ENCODE assay signal across 1 cellular context in the genomic region with DNA sequence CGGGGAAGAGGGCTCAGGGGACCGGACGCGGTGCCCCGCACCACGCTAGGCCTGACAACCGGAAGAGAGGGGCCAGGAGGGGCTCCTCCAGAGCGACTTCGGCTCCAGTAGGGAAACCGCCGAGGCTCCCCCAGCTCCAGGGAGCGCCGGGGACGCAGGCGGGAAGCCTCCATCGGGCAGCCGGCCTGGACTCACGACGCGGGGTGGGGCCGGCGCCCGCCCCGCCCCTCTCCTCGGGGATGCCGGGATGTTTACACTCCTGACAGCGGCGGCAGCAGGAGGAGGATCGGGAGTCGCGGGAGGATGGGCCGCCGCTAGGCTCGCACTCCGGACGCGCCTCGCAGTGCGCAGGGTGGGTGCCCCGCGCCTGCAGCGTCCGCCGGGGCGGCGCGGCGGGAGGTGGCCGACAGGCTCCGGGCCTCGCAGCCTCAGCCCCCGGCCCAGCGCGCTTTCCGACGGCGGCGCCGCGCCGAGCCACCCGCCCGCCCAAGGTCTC.
TF ChIP-seq lines count a peak whose summit lies in the region.

A gene (plus strand): TSS at position 254 of the 496 bp plus-strand sequence. CDS start 75,583 bp downstream, outside the sequence.

TF ChIP-seq in SK-N-SH, 30 proteins besides CTCF, POLR2A, EP300 and RAD21 (continued from another document):
- TF ChIP-seq, protein P1, sequence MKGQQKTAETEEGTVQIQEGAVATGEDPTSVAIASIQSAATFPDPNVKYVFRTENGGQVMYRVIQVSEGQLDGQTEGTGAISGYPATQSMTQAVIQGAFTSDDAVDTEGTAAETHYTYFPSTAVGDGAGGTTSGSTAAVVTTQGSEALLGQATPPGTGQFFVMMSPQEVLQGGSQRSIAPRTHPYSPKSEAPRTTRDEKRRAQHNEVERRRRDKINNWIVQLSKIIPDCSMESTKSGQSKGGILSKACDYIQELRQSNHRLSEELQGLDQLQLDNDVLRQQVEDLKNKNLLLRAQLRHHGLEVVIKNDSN (IDR thresholded peaks at IDR 0.05; ENCODE audit: borderline replicate concordance, low read depth): no peak
- TF ChIP-seq, protein P2, sequence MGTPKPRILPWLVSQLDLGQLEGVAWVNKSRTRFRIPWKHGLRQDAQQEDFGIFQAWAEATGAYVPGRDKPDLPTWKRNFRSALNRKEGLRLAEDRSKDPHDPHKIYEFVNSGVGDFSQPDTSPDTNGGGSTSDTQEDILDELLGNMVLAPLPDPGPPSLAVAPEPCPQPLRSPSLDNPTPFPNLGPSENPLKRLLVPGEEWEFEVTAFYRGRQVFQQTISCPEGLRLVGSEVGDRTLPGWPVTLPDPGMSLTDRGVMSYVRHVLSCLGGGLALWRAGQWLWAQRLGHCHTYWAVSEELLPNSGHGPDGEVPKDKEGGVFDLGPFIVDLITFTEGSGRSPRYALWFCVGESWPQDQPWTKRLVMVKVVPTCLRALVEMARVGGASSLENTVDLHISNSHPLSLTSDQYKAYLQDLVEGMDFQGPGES (IDR thresholded peaks at IDR 0.05; ENCODE audit: low read depth, low read length): no peak
- TF ChIP-seq GATA2 (CRISPR knock-in tag; IDR thresholded peaks at IDR 0.05): no peak
- TF ChIP-seq, protein P3, sequence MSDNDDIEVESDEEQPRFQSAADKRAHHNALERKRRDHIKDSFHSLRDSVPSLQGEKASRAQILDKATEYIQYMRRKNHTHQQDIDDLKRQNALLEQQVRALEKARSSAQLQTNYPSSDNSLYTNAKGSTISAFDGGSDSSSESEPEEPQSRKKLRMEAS (IDR thresholded peaks at IDR 0.05; ENCODE audit: low read depth): peak; percentile 75
- TF ChIP-seq TEAD4 (IDR thresholded peaks at IDR 0.05; ENCODE audit: borderline replicate concordance, insufficient read depth): no peak
- no peak for TF ChIP-seq YY1 (IDR thresholded peaks at IDR 0.05; ENCODE audit: low read depth)
- TF ChIP-seq SMC3 (IDR thresholded peaks at IDR 0.05; ENCODE audit: low read depth, low read length): no peak
- TF ChIP-seq NRF1 (IDR thresholded peaks at IDR 0.05; ENCODE audit: low read depth, low read length): no peak
- no peak for TF ChIP-seq EZH2phosphoT487 (IDR thresholded peaks at IDR 0.05; ENCODE audit: borderline replicate concordance, low read depth)
- TF ChIP-seq JUND (IDR thresholded peaks at IDR 0.05): no peak; the same call in 1 of the 2 replicates
- TF ChIP-seq MEF2A (IDR thresholded peaks at IDR 0.05; ENCODE audit: borderline replicate concordance, low read depth): no peak
- TF ChIP-seq, protein P4, sequence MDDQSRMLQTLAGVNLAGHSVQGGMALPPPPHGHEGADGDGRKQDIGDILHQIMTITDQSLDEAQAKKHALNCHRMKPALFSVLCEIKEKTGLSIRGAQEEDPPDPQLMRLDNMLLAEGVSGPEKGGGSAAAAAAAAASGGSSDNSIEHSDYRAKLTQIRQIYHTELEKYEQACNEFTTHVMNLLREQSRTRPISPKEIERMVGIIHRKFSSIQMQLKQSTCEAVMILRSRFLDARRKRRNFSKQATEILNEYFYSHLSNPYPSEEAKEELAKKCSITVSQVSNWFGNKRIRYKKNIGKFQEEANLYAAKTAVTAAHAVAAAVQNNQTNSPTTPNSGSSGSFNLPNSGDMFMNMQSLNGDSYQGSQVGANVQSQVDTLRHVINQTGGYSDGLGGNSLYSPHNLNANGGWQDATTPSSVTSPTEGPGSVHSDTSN (IDR thresholded peaks at IDR 0.05): peak; percentile 40; the same call in 1 of the 2 replicates
- peak; percentile 70 for TF ChIP-seq MXI1 (IDR thresholded peaks at IDR 0.05; ENCODE audit: low read depth, low read length)
- no peak for TF ChIP-seq GABPA (IDR thresholded peaks at IDR 0.05; ENCODE audit: low read depth)
- TF ChIP-seq RFX5 (IDR thresholded peaks at IDR 0.05; ENCODE audit: low read length): no peak
- no peak for TF ChIP-seq FOXM1 (IDR thresholded peaks at IDR 0.05; ENCODE audit: low read depth)
- TF ChIP-seq, protein P5, sequence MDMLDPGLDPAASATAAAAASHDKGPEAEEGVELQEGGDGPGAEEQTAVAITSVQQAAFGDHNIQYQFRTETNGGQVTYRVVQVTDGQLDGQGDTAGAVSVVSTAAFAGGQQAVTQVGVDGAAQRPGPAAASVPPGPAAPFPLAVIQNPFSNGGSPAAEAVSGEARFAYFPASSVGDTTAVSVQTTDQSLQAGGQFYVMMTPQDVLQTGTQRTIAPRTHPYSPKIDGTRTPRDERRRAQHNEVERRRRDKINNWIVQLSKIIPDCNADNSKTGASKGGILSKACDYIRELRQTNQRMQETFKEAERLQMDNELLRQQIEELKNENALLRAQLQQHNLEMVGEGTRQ (IDR thresholded peaks at IDR 0.05; ENCODE audit: borderline replicate concordance, low read depth, low read length): no peak; the same call in 1 of the 2 replicates
- TF ChIP-seq TCF12 (IDR thresholded peaks at IDR 0.05): 0 out of 2 replicates have a peak, but pooled peaks have one; percentile 9
- peak; percentile 96; the same call in 1 of the 2 replicates for TF ChIP-seq SIN3A (IDR thresholded peaks at IDR 0.05; ENCODE audit: borderline replicate concordance, low read depth, low read length)
- peak; percentile 16; the same call in 1 of the 2 replicates for TF ChIP-seq RXRA (IDR thresholded peaks at IDR 0.05; ENCODE audit: borderline replicate concordance, low read depth)
- TF ChIP-seq, protein P6, sequence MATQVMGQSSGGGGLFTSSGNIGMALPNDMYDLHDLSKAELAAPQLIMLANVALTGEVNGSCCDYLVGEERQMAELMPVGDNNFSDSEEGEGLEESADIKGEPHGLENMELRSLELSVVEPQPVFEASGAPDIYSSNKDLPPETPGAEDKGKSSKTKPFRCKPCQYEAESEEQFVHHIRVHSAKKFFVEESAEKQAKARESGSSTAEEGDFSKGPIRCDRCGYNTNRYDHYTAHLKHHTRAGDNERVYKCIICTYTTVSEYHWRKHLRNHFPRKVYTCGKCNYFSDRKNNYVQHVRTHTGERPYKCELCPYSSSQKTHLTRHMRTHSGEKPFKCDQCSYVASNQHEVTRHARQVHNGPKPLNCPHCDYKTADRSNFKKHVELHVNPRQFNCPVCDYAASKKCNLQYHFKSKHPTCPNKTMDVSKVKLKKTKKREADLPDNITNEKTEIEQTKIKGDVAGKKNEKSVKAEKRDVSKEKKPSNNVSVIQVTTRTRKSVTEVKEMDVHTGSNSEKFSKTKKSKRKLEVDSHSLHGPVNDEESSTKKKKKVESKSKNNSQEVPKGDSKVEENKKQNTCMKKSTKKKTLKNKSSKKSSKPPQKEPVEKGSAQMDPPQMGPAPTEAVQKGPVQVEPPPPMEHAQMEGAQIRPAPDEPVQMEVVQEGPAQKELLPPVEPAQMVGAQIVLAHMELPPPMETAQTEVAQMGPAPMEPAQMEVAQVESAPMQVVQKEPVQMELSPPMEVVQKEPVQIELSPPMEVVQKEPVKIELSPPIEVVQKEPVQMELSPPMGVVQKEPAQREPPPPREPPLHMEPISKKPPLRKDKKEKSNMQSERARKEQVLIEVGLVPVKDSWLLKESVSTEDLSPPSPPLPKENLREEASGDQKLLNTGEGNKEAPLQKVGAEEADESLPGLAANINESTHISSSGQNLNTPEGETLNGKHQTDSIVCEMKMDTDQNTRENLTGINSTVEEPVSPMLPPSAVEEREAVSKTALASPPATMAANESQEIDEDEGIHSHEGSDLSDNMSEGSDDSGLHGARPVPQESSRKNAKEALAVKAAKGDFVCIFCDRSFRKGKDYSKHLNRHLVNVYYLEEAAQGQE (IDR thresholded peaks at IDR 0.05; ENCODE audit: low read depth, low read length): peak; percentile 70
- TF ChIP-seq RCOR1 (IDR thresholded peaks at IDR 0.05; ENCODE audit: low read length): 0 out of 2 replicates have a peak, but pooled peaks have one; percentile 16
